ENCODE assay signal across 1 cellular context in the genomic region with DNA sequence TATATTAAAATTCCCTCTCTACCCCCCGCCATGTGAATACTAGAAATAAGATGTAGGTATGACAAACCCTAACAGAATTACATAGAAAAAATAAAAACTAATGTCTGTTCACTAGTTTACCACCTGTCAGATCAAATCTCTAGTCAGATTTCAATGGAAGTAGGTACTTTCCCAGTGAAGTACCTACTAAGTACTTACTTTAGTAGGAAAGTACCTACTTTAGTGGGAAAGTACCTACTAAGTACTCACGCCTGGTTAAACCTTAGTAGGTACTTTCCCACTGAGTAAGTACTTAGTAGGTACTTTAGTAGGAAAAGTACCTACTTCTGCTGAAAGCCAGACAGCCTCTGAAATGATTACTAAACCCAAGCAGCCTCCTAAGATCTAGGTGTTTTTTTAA. TPM values are rescaled to one million over a fixed set of nuclear protein-coding genes. Genes with fewer than 3 reads are reported as not detected.
"Had no signal": no experiment of that assay in that cellular context is flagged by ENCODE, and none has a peak within 500 bp of the region (broad histone marks: within the 10 kb centered on the region; RNA-seq: fewer than 3 reads in every experiment).

No MANE protein-coding gene starts in this region.

RNA-seq across cellular contexts. Expression of a gene that starts 58.7 kb away (rescaled TPM):
- polyA plus RNA-seq: immature natural killer cell had no signal
